Comparison of ENCODE assay signal across 8 cellular contexts in the genomic region with DNA sequence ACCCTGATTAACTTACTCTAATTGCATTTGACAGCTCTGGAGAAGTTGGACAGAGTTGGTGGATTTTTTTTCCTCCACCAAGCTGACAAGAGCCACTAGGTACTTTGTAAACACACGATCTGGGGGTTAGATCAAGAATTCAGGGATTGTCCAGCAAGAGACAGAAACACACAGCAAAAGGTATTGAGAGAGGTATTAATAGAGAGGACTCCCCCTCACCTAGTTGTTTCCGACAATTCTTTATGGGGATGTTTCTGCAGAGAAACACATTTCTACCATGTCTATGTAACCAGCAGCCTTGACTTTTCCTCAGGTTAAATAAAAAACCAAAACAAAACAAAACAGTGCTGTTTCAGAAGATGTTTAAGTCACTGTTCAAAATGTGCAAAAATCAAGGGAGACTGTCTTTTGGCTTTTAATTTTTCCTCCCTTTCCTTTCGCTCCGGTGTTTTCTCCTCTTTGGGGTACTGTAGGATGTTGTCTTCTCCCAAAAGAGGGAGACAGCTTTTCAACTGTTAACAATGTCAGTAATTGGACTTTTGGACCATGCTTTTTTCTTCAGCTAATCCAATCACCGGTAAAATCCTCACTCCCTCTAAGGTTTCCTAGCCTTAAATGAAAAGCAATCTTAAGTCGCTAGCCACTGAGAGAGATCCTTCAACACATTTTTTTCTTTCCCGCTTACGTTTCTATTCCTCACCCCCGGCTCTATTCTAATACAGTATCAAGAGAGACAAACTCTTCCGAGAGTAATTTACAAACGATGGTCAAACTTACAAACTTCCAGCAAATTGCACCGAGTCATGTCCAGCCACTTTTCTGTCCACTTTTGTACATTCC. TPM values are rescaled to one million over a fixed set of nuclear protein-coding genes. Genes with fewer than 3 reads are reported as not detected.
DNase-seq lines count a peak whose midpoint lies in the region; ATAC-seq, FAIRE-seq and TF ChIP-seq lines count a peak whose summit lies in the region.

No MANE protein-coding gene starts in this region.

- 1% methylated on average over 12 of the region's 12 CpGs for WGBS in lower leg skin, 2 donors

- H3K9me3 ChIP-seq in BLaER1 (no peaks in the 10 kb centered on the region), tibial artery (no peaks in the 10 kb centered on the region)

- intact Hi-C loops in lower leg skin (cut with DNase I; ENCODE audit: low total_unique reads) (loop anchor here (5.0 kb wide), 2 partner anchors 295 to 495 kb away; no protein-coding TSS in a partner anchor), tibial artery (cut with DNase I; ENCODE audit: low total_unique reads) (loop anchor here (5.0 kb wide), 4 partner anchors 35 to 495 kb away; no protein-coding TSS in a partner anchor)

- peak overlapping the region; percentile 66 for H3K4me3 ChIP-seq in BLaER1
- peak overlapping the region; percentile 57 for H3K4me3 ChIP-seq in bronchial epithelial cell (ENCODE audit: low read depth, low read length)
- H3K4me3 ChIP-seq in lower leg skin (ENCODE audit: low read depth, poor library complexity, severe bottlenecking) = peak overlapping the region; percentile 54
- peak overlapping the region; percentile 70 to 73 for H3K4me3 ChIP-seq in tibial artery

- H3K4me2 ChIP-seq in BLaER1 = peak overlapping the region; percentile 85

- DNase-seq in LoVo (ENCODE audit: low spot score) (peak; percentile 30), bronchial epithelial cell (ENCODE audit: low read depth) (peak; percentile 40), lower leg skin (ENCODE audit: low spot score in 2 of 2) (no peak), tibial artery (no peak), NCI-H2196 (lab: John Stamatoyannopoulos, UW; ENCODE audit: unreplicated experiment) (no peak), NCI-H774 (lab: John Stamatoyannopoulos, UW) (no peak)

- H3K27me3 ChIP-seq in BLaER1 = peaks cover 30% of the 10 kb centered on the region
- H3K27me3 ChIP-seq in bronchial epithelial cell (ENCODE audit: control insufficient read depth, insufficient read depth, low read length) = no peaks in the 10 kb centered on the region
- H3K27me3 ChIP-seq in tibial artery = no peaks in the 10 kb centered on the region

- no peaks in the 10 kb centered on the region for H4K20me1 ChIP-seq in BLaER1

- H3K36me3 ChIP-seq in BLaER1 = no peaks in the 10 kb centered on the region
- H3K36me3 ChIP-seq in bronchial epithelial cell (ENCODE audit: control insufficient read depth, insufficient read depth, low read length) = no peaks in the 10 kb centered on the region
- H3K36me3 ChIP-seq in tibial artery = no peaks in the 10 kb centered on the region

- H3K4me1 ChIP-seq in BLaER1 (peaks cover 23% of the 10 kb centered on the region), tibial artery (peaks cover 4 to 46% (median 42%) of the 10 kb centered on the region in 4 donors)

- no peak for FAIRE-seq in bronchial epithelial cell (lab: Jason Lieb, UNC)

- H3K9ac ChIP-seq in BLaER1 = peak overlapping the region; percentile 66; the same call in 1 of the 2 replicates

- H3K27ac ChIP-seq in BLaER1 = no peak overlapping the region
- peak overlapping the region; percentile 89 to 93 for H3K27ac ChIP-seq in tibial artery

- TF ChIP-seq CTCF in bronchial epithelial cell (IDR thresholded peaks at IDR 0.05; ENCODE audit: insufficient read depth, low read length, severe bottlenecking) (no peak), lower leg skin (IDR thresholded peaks at IDR 0.05) (no peak), tibial artery (IDR thresholded peaks at IDR 0.05) (no peak)

- TF ChIP-seq POLR2A in lower leg skin (IDR thresholded peaks at IDR 0.05) = no peak

- no peak for ATAC-seq in GM18502 (IDR thresholded peaks at IDR 0.05; ENCODE audit: poor library complexity, unreplicated experiment)

RNA-seq across cellular contexts. Expression of gene MAML2, which starts 0.6 kb away (rescaled TPM):
- total RNA-seq in bronchial epithelial cell = 1.3 TPM in 2 replicates
- 10 to 100 TPM; 17.6 to 31.6 (median 25.8) TPM for total RNA-seq in lower leg skin

RNA-seq across cellular contexts. Expression of gene CCDC82, which starts 47.4 kb away (rescaled TPM):
- total RNA-seq in bronchial epithelial cell (8.2 and 10.2 TPM in 2 replicates), lower leg skin (10 to 100 TPM in 1 of 4 donors, 1 to 10 TPM in 3; 5.4 to 15.2 (median 7.8) TPM)

RNA-seq across cellular contexts. Expression of gene JRKL, which starts 47.5 kb away (rescaled TPM):
- total RNA-seq in bronchial epithelial cell (7.6 and 10.2 TPM in 2 replicates), lower leg skin (10 to 100 TPM in 1 of 4 donors, 1 to 10 TPM in 3; 4.0 to 10.2 (median 5.3) TPM)

Comparison
In these comparisons a context has a peak if more than half of its experiments do, and no peak if none do; other contexts are left out.
1. DNase-seq: peak in LoVo (single experiment) and bronchial epithelial cell (single experiment); none in lower leg skin (0 of 2), tibial artery (0 of 2), NCI-H2196 (single experiment) and NCI-H774 (single experiment).
2. Peak in every context shown above with its lines, with median percentiles within 50 percentile points of each other: H3K4me3 ChIP-seq.